In the genomic region with DNA sequence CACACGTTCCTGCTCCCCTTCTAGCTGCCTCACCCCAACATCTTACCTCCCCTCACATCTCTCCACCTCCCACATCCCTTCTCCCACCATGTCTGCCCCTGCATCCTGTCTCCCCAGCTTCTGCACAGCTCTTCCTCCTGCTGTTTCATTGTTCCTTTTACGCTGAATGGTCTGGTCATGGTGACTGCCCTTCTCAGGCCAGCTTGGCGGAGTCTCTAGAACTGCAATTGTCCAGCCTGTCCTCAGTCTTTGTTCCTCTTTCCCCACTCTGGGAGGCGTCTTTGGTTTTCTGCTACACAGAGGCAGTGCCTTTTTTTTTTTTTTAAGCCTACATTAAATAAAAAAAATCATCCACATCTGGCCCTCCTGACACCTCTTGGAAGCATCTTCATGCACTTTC, we compare ENCODE assay signal across 18 cellular contexts. TPM values are rescaled to one million over a fixed set of nuclear protein-coding genes. Genes with fewer than 3 reads are reported as not detected.
A peak's percentile ranks its signal among the peaks of the same experiment; 100 is the strongest.
DNase-seq lines count a peak whose midpoint lies in the region; ATAC-seq and TF ChIP-seq lines count a peak whose summit lies in the region.
"Had no signal": no experiment of that assay in that cellular context is flagged by ENCODE, and none has a peak within 500 bp of the region (broad histone marks: within the 10 kb centered on the region; RNA-seq: fewer than 3 reads in every experiment).

No MANE protein-coding gene starts in this region.

- no peak overlapping the region for H3K4me3 Mint-ChIP-seq in immature natural killer cell
- H3K4me3 Mint-ChIP-seq in T-cell, result no peak overlapping the region

- H3K9me3 Mint-ChIP-seq in immature natural killer cell (no peaks in the 10 kb centered on the region), T-cell (peaks cover 0 to 7% (median 0%) of the 10 kb centered on the region in 3 donors)

- H3K4me1 Mint-ChIP-seq in immature natural killer cell (no peaks in the 10 kb centered on the region), T-cell (no peaks in the 10 kb centered on the region)

- H3K4me3 ChIP-seq in right atrium auricular region (no peak overlapping the region), SK-N-MC (no peak overlapping the region)
- H3K4me3 ChIP-seq: Peyer's patch had no signal

- H3K9ac ChIP-seq in SK-N-MC (ENCODE audit: insufficient read length), result peak overlapping the region; percentile 72

- no peak for TF ChIP-seq CTCF in right atrium auricular region (IDR thresholded peaks at IDR 0.05)

- H3K36me3 ChIP-seq in right atrium auricular region (peaks cover 51% of the 10 kb centered on the region), SK-N-MC (ENCODE audit: insufficient read depth, low read length) (peaks cover 81% of the 10 kb centered on the region)

- H3K27ac Mint-ChIP-seq in immature natural killer cell (peak overlapping the region in 5 of 6 donors; percentile 30 to 59 (median 44)), T-cell (no peak overlapping the region)

- H3K27me3 ChIP-seq in right atrium auricular region, result no peaks in the 10 kb centered on the region
- H3K27me3 ChIP-seq: Peyer's patch had no signal

- intact Hi-C loops in Right ventricle myocardium superior (cut with DNase I), result no loop called here

- H3K9me3 ChIP-seq in right atrium auricular region, result no peaks in the 10 kb centered on the region
- no peaks in the 10 kb centered on the region; the same call in 1 of the 2 replicates for H3K9me3 ChIP-seq in SK-N-MC (ENCODE audit: low read depth, low read length)
- H3K9me3 ChIP-seq: Peyer's patch had no signal

- H3K36me3 Mint-ChIP-seq in immature natural killer cell (peaks cover 0 to 3% (median 0%) of the 10 kb centered on the region in 3 donors), T-cell (peaks cover 31% of the 10 kb centered on the region)

- POLR2A ChIA-PET in T-cell (lab: Charles Lee), result interaction anchor here (0.6 to 1.0 kb wide), 2 partner anchors 9 to 49 kb away, joined by 3 to 4 read pairs; a partner anchor contains a TSS

- DNase-seq in right atrium auricular region (ENCODE audit: low spot score) (peak; percentile 51), Right ventricle myocardium superior (no peak), SK-N-MC (ENCODE audit: low read depth, low spot score) (no peak), immature natural killer cell (no peak), T-cell (no peak), islet precursor cell (no peak)
- DNase-seq: central memory CD4-positive, alpha-beta T cell; IMR-90; mammary epithelial cell; NCI-H1105 treated with DMSO at 0.1 percent for 48 hours; NCI-H524; stimulated activated CD4-positive, alpha-beta T cell treated with anti-CD3 and anti-CD28 coated beads, Interleukin-4, amount 100 ng/mL, for 1 hour; stimulated activated naive CD8-positive, alpha-beta T cell treated with anti-CD3 and anti-CD28 coated beads, Interleukin-15, Interleukin-2, amounts not matched to agents 100 U/mL and 50 U/mL, for 24 hours; T-helper 9 cell had no signal

- CTCF ChIA-PET in T-cell (lab: Charles Lee), result interaction anchor here in 1 of 2 donors (0.5 kb wide), 1 partner anchor 33 kb away, joined by 3 read pairs; no protein-coding TSS in a partner anchor

- H3K27ac ChIP-seq in right atrium auricular region (no peak overlapping the region), SK-N-MC (peak overlapping the region; percentile 100)
- H3K27ac ChIP-seq: Peyer's patch had no signal

- no peak for ATAC-seq in Right ventricle myocardium superior (ENCODE audit: poor library complexity)
- ATAC-seq in HG02571 (IDR thresholded peaks at IDR 0.05; ENCODE audit: unreplicated experiment), result no peak
- ATAC-seq in T-cell (replicated peaks in 1 of 4), result no peak
- no peak for ATAC-seq in HG03354 (IDR thresholded peaks at IDR 0.05; ENCODE audit: poor library complexity, severe bottlenecking, unreplicated experiment)
- ATAC-seq: activated naive CD4-positive, alpha-beta T cell treated with anti-CD3 and anti-CD28 coated beads, Interleukin-2, amount 50 U/mL, for 72 hours; stimulated activated naive CD8-positive, alpha-beta T cell treated with anti-CD3 and anti-CD28 coated beads, Interleukin-15, Interleukin-2, amounts not matched to agents 100 U/mL and 50 U/mL, for 24 hours had no signal

- H3K4me1 ChIP-seq in right atrium auricular region, result peaks cover 0 to 22% of the 10 kb centered on the region in 2 donors
- H3K4me1 ChIP-seq: Peyer's patch had no signal

- H3K27me3 Mint-ChIP-seq in immature natural killer cell (ENCODE audit: low read depth in 3 of 3) (peaks cover 0 to 4% (median 4%) of the 10 kb centered on the region in 3 donors), T-cell (no peaks in the 10 kb centered on the region)

RNA-seq across cellular contexts. Expression of a gene that starts 49.1 kb away (rescaled TPM):
- total RNA-seq in right atrium auricular region, result 10 to 100 TPM; 13.7 to 24.2 TPM
- 6.5 TPM for total RNA-seq in Right ventricle myocardium superior
- 10 to 100 TPM in 2 of 3 donors, 1 to 10 TPM in 1; 9.6 to 15.3 (median 14.0) TPM for polyA plus RNA-seq in immature natural killer cell
- 10 to 100 TPM; 14.4 to 22.5 (median 18.7) TPM for total RNA-seq in T-cell

Comparison
In these comparisons a context has a peak if more than half of its experiments do, and no peak if none do; other contexts are left out.
1. H3K27ac Mint-ChIP-seq: peak in immature natural killer cell (5 of 6); none in T-cell (0 of 2).